12 cellular contexts compared by ENCODE assay signal in genomic region chr5:7871560-7872113, GRCh38. TPM values are rescaled to one million over a fixed set of nuclear protein-coding genes. Genes with fewer than 3 reads are reported as not detected.
DNase-seq lines count a peak whose midpoint lies in the region; ATAC-seq and TF ChIP-seq lines count a peak whose summit lies in the region.
"Had no signal": no experiment of that assay in that cellular context is flagged by ENCODE, and none has a peak within 500 bp of the region (broad histone marks: within the 10 kb centered on the region; RNA-seq: fewer than 3 reads in every experiment).

No MANE protein-coding gene starts in this region.

- H3K4me1 Mint-ChIP-seq in immature natural killer cell, result peaks cover 63 to 89% of the 10 kb centered on the region in 2 donors

- H3K4me2 ChIP-seq in MM.1S (ENCODE audit: low read depth, low read length), result peak overlapping the region; percentile 88

- H3K4me1 ChIP-seq in MM.1S (ENCODE audit: low read length), result peaks cover 45% of the 10 kb centered on the region

- peaks cover 0 to 6% (median 0%) of the 10 kb centered on the region in 3 donors for H3K27me3 Mint-ChIP-seq in immature natural killer cell (ENCODE audit: low read depth in 3 of 3)

- peak overlapping the region; percentile 98 for H3K9ac ChIP-seq in MM.1S (ENCODE audit: low read length)

- H3K36me3 ChIP-seq in MM.1S (replicated peaks; ENCODE audit: insufficient read depth, low read length), result peaks cover 23% of the 10 kb centered on the region
- H3K36me3 ChIP-seq: uterus had no signal

- no peaks in the 10 kb centered on the region for H3K9me3 Mint-ChIP-seq in immature natural killer cell

- H4K20me1 ChIP-seq in MM.1S (ENCODE audit: insufficient read depth, low read length), result peaks cover 26% of the 10 kb centered on the region

- TF ChIP-seq CTCF in MM.1S (IDR thresholded peaks at IDR 0.05; ENCODE audit: low read length), result peak; percentile 25

- H3K9me3 ChIP-seq in MM.1S (replicated peaks; ENCODE audit: insufficient read depth, low read length), result no peaks in the 10 kb centered on the region
- H3K9me3 ChIP-seq: uterus had no signal

- no peaks in the 10 kb centered on the region for H3K27me3 ChIP-seq in MM.1S (replicated peaks; ENCODE audit: insufficient read depth, low read length)
- H3K27me3 ChIP-seq: uterus had no signal

- no peaks in the 10 kb centered on the region for H3K9me2 ChIP-seq in MM.1S (replicated peaks; ENCODE audit: insufficient read depth, low read length)

- H3K27ac ChIP-seq in MM.1S (ENCODE audit: low read length), result peak overlapping the region; percentile 92
- H3K27ac ChIP-seq in substantia nigra (ENCODE audit: low read depth, low read length, poor library complexity, severe bottlenecking), result no peak overlapping the region
- H3K27ac ChIP-seq: uterus had no signal

- H3K4me3 ChIP-seq in GM08714 (ENCODE audit: low read length) (peak overlapping the region; percentile 12; the same call in 1 of the 2 replicates), MM.1S (ENCODE audit: low read length) (peak overlapping the region; percentile 92)
- H3K4me3 ChIP-seq: uterus had no signal

- peak overlapping the region in 3 of 5 donors; percentile 1 to 40 (median 22) for H3K4me3 Mint-ChIP-seq in immature natural killer cell

- ATAC-seq in GM21390 (IDR thresholded peaks at IDR 0.05; ENCODE audit: unreplicated experiment) (peak; percentile 24), GM18868 (IDR thresholded peaks at IDR 0.05; ENCODE audit: unreplicated experiment) (no peak)

- peak; percentile 93 for DNase-seq in MM.1S
- no peak for DNase-seq in immature natural killer cell
- no peak for DNase-seq in substantia nigra (lab: John Stamatoyannopoulos, UW)
- no peak for DNase-seq in EL
- DNase-seq in NCI-H2196 treated with DMSO at 0.1 percent for 48 hours (lab: John Stamatoyannopoulos, UW; ENCODE audit: unreplicated experiment), result no peak
- DNase-seq: glutamatergic neuron, IMR-90, NCI-H774, uterus had no signal

- peaks cover 94% of the 10 kb centered on the region for H3K79me2 ChIP-seq in MM.1S (ENCODE audit: low read length)

- peaks cover 48% of the 10 kb centered on the region for H3F3A ChIP-seq in MM.1S (ENCODE audit: insufficient read depth, low read length)

- H3K27ac Mint-ChIP-seq in immature natural killer cell, result peak overlapping the region; percentile 7 to 82 (median 48)

- peaks cover 8 to 20% (median 10%) of the 10 kb centered on the region in 3 donors for H3K36me3 Mint-ChIP-seq in immature natural killer cell

- H2AFZ ChIP-seq in MM.1S (ENCODE audit: low read length), result no peak overlapping the region

RNA-seq across cellular contexts. Expression of gene MTRR, which starts 2.7 kb away (rescaled TPM):
- polyA plus RNA-seq in immature natural killer cell, result 10 to 100 TPM; 23.2 to 58.6 (median 33.3) TPM

RNA-seq across cellular contexts. Expression of gene FASTKD3, which starts 2.8 kb away (rescaled TPM):
- 10 to 100 TPM; 11.7 to 13.9 (median 12.5) TPM for polyA plus RNA-seq in immature natural killer cell

RNA-seq across cellular contexts. Expression of gene CFAP90, which starts 20.7 kb away (rescaled TPM):
- polyA plus RNA-seq in immature natural killer cell, result not detected
